26 cellular contexts compared by ENCODE assay signal in the genomic region with DNA sequence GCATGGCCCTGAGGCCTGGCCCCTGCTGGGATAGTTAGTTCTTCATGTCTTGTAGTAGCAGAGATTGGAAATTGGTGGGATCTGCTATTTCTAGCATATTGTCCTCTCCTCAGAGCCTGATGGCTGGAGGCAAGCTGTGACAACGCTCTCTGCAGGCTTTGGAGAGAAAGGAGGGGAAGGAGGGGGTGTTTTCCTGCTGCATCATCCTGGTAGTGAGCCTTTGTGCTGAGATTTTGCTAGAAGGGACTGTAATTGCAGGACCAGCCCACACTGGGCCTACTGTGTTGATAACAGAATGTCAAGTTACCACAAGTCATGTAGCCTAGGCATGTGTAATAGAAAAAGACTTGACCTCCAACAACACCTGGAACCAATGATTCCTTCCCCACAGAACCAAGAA.
DNase-seq lines count a peak whose midpoint lies in the region; FAIRE-seq and TF ChIP-seq lines count a peak whose summit lies in the region.
"Had no signal": no experiment of that assay in that cellular context is flagged by ENCODE, and none has a peak within 500 bp of the region (broad histone marks: within the 10 kb centered on the region; RNA-seq: fewer than 3 reads in every experiment).

No MANE protein-coding gene starts in this region.

- H3K4ac ChIP-seq in H9 (ENCODE audit: low read depth, low read length), result no peak overlapping the region
- no peak overlapping the region for H3K4ac ChIP-seq in neuronal stem cell (ENCODE audit: low read length)

- no peak overlapping the region for H3K4me3 Mint-ChIP-seq in H9
- H3K4me3 Mint-ChIP-seq: CD4-positive, CD25-positive, alpha-beta regulatory T cell; CD8-positive, alpha-beta memory T cell; IgD-negative memory B cell had no signal

- no peak overlapping the region for H4K91ac ChIP-seq in H9 (ENCODE audit: insufficient read length, low read depth, low read length)
- H4K91ac ChIP-seq in neuronal stem cell (ENCODE audit: low read depth, low read length, poor library complexity), result no peak overlapping the region

- WGBS in H9 (ENCODE audit: extremely low coverage, insufficient read length, low lambda C conversion rate), result no CpG with 5 or more reads among the region's 1 CpG
- WGBS in esophagus muscularis mucosa, result 92% methylated on average over 1 of the region's 1 CpG
- WGBS in neuronal stem cell (ENCODE audit: extremely low coverage in 2 of 2, insufficient read length in 2 of 2, insufficient replicate concordance in 1 of 2), 2 donors, result no CpG with 5 or more reads among the region's 1 CpG

- H3K27me3 ChIP-seq in H9 (ENCODE audit: insufficient read depth, low read length) (no peaks in the 10 kb centered on the region), bronchial epithelial cell (ENCODE audit: control insufficient read depth, insufficient read depth, low read length) (peaks cover 3% of the 10 kb centered on the region), esophagus muscularis mucosa (no peaks in the 10 kb centered on the region), neuronal stem cell (ENCODE audit: control insufficient read depth in 3 of 3, insufficient read depth in 3 of 3, low read depth in 1 of 3, low read length in 3 of 3) (no peaks in the 10 kb centered on the region), left ventricle myocardium inferior (ENCODE audit: low read depth) (no peaks in the 10 kb centered on the region)
- H3K27me3 ChIP-seq: BE2C had no signal

- H3K9me3 ChIP-seq in H9 (ENCODE audit: control insufficient read depth, low read depth, low read length) (no peaks in the 10 kb centered on the region), esophagus muscularis mucosa (no peaks in the 10 kb centered on the region), neuronal stem cell (replicated peaks in 1 of 2; ENCODE audit: control insufficient read depth in 2 of 2, insufficient read depth in 1 of 2, low read depth in 1 of 2, low read length in 2 of 2) (no peaks in the 10 kb centered on the region), left ventricle myocardium inferior (replicated peaks) (no peaks in the 10 kb centered on the region)
- H3K9me3 ChIP-seq: BE2C had no signal

- CTCF ChIA-PET in GM10248 (lab: Yijun Ruan, JAX), result no interaction called here

- no peak for DNase-seq in H9
- peak; percentile 80 for DNase-seq in bronchial epithelial cell (ENCODE audit: low read depth)
- peak; percentile 45 for DNase-seq in esophagus muscularis mucosa (ENCODE audit: extremely low spot score)
- no peak for DNase-seq in neuronal stem cell (ENCODE audit: low spot score)
- no peak for DNase-seq in GM10248 (ENCODE audit: extremely low spot score)
- no peak for DNase-seq in NCI-H82 (lab: John Stamatoyannopoulos, UW)
- DNase-seq in left ventricle myocardium inferior, result no peak
- DNase-seq in LoVo (ENCODE audit: low spot score), result no peak
- DNase-seq: BE2C; C1 segment of cervical spinal cord; CD4-positive, CD25-positive, alpha-beta regulatory T cell; CD8-positive, alpha-beta memory T cell; COR-L47; DMS 273 treated with DMSO at 0.1 percent for 48 hours; DMS53; DND-41; EL; GM23248; H7; Karpas-422; KBM-7 had no signal

- TF ChIP-seq CTCF in H9 (conservative IDR thresholded peaks at IDR 0.05) (no peak), bronchial epithelial cell (IDR thresholded peaks at IDR 0.05; ENCODE audit: insufficient read depth, low read length, severe bottlenecking) (no peak), esophagus muscularis mucosa (IDR thresholded peaks at IDR 0.05) (no peak), GM10248 (IDR thresholded peaks at IDR 0.05; ENCODE audit: control extremely low read depth, extremely low read depth, low read depth, missing control alignments) (no peak), left ventricle myocardium inferior (IDR thresholded peaks at IDR 0.05; ENCODE audit: borderline replicate concordance) (no peak)

- no peak overlapping the region for H3K23ac ChIP-seq in H9 (ENCODE audit: insufficient read length, low read depth, low read length)
- H3K23ac ChIP-seq in neuronal stem cell (ENCODE audit: low read depth, low read length, poor library complexity), result no peak overlapping the region

- no peaks in the 10 kb centered on the region for H4K20me1 ChIP-seq in H9 (ENCODE audit: control insufficient read depth, insufficient read depth, insufficient read length)

- intact Hi-C loops in esophagus muscularis mucosa (cut with DNase I), result no loop called here
- intact Hi-C loops in left ventricle myocardium inferior (cut with micrococcal nuclease), result no loop called here

- H3K27ac Mint-ChIP-seq in H9, result 0 out of 7 replicates have a peak overlapping the region, but pooled peaks of 1 of the 3 experiments have one; percentile 16
- H3K27ac Mint-ChIP-seq: CD4-positive, CD25-positive, alpha-beta regulatory T cell; CD8-positive, alpha-beta memory T cell; IgD-negative memory B cell had no signal

- H2BK20ac ChIP-seq in H9 (ENCODE audit: low read depth, low read length, poor library complexity, severe bottlenecking), result no peak overlapping the region

- H3K9me3 Mint-ChIP-seq in H9, result no peaks in the 10 kb centered on the region; a peak in 1 of 5 replicates
- H3K9me3 Mint-ChIP-seq: CD4-positive, CD25-positive, alpha-beta regulatory T cell; IgD-negative memory B cell had no signal

- no peak overlapping the region for H3T11ph ChIP-seq in H9 (ENCODE audit: low read length)

- H2BK120ac ChIP-seq in H9 (ENCODE audit: low read depth, low read length, poor library complexity, severe bottlenecking) (no peak overlapping the region), neuronal stem cell (ENCODE audit: low read depth, low read length) (no peak overlapping the region)

- no peaks in the 10 kb centered on the region for H3K23me2 ChIP-seq in H9 (ENCODE audit: insufficient read length, low read depth, low read length, poor library complexity, severe bottlenecking)

- no peaks in the 10 kb centered on the region; a peak in 1 of 7 replicates for H3K36me3 Mint-ChIP-seq in H9 (ENCODE audit: insufficient read depth in 1 of 3, low read depth in 3 of 3)
- H3K36me3 Mint-ChIP-seq: CD4-positive, CD25-positive, alpha-beta regulatory T cell; IgD-negative memory B cell had no signal

- TF ChIP-seq POLR2A in esophagus muscularis mucosa (IDR thresholded peaks at IDR 0.05; ENCODE audit: low read depth), result no peak

- POLR2A ChIA-PET in GM10248 (lab: Yijun Ruan, JAX), result no interaction called here

- H4K5ac ChIP-seq in H9 (ENCODE audit: insufficient read length, low read depth, low read length), result no peak overlapping the region

- FAIRE-seq in bronchial epithelial cell (lab: Jason Lieb, UNC), result peak; percentile 73
- FAIRE-seq: G401.6, GM12892, GM18507, HTR-8/SVneo had no signal

- H2BK15ac ChIP-seq in H9 (ENCODE audit: low read depth, low read length) (no peak overlapping the region), neuronal stem cell (ENCODE audit: low read length) (no peak overlapping the region)

- TF ChIP-seq EP300 in esophagus muscularis mucosa (IDR thresholded peaks at IDR 0.05), result no peak

- no peak overlapping the region for H2BK5ac ChIP-seq in H9 (ENCODE audit: insufficient read length, low read length)
- no peak overlapping the region for H2BK5ac ChIP-seq in neuronal stem cell (ENCODE audit: low read length)

- H3K79me1 ChIP-seq in H9 (ENCODE audit: insufficient read depth, low read depth, low read length, poor library complexity, severe bottlenecking) (no peaks in the 10 kb centered on the region), neuronal stem cell (ENCODE audit: low read depth, low read length) (no peaks in the 10 kb centered on the region)

- H3K4me3 ChIP-seq in bronchial epithelial cell (ENCODE audit: low read depth, low read length) (no peak overlapping the region), esophagus muscularis mucosa (no peak overlapping the region), neuronal stem cell (ENCODE audit: low read length in 2 of 2) (no peak overlapping the region), left ventricle myocardium inferior (no peak overlapping the region)
- H3K4me3 ChIP-seq: GM23248 had no signal

- peaks cover 54 to 55% of the 10 kb centered on the region in 2 experiments for H3K4me1 Mint-ChIP-seq in H9
- H3K4me1 Mint-ChIP-seq: CD4-positive, CD25-positive, alpha-beta regulatory T cell; CD8-positive, alpha-beta memory T cell; IgD-negative memory B cell had no signal

- H3K27me3 Mint-ChIP-seq in H9 (ENCODE audit: low read depth), result peaks cover 15% of the 10 kb centered on the region

- H3K27ac ChIP-seq in H9 (ENCODE audit: insufficient read length, low read depth, low read length) (no peak overlapping the region), esophagus muscularis mucosa (replicated peaks in 1 of 4) (no peak overlapping the region), neuronal stem cell (replicated peaks; ENCODE audit: low read length) (no peak overlapping the region), left ventricle myocardium inferior (replicated peaks) (no peak overlapping the region)
- H3K27ac ChIP-seq: GM23248 had no signal

- peak overlapping the region; percentile 21 for H3K18ac ChIP-seq in H9 (ENCODE audit: insufficient read length, low read depth, low read length)
- no peak overlapping the region for H3K18ac ChIP-seq in neuronal stem cell (ENCODE audit: low read length)

- no peak overlapping the region for H3K56ac ChIP-seq in H9 (ENCODE audit: insufficient read length, low read depth, low read length)

- H3K79me2 ChIP-seq in H9 (ENCODE audit: insufficient read depth, low read length), result no peaks in the 10 kb centered on the region

- H3K9ac ChIP-seq in H9 (ENCODE audit: extremely low read depth, insufficient read length, low read length), result no peak overlapping the region
- no peak overlapping the region for H3K9ac ChIP-seq in neuronal stem cell (ENCODE audit: low read depth, low read length, poor library complexity)
- H3K9ac ChIP-seq: GM23248 had no signal

- H2AFZ ChIP-seq in H9 (ENCODE audit: low read length), result no peak overlapping the region
- peak overlapping the region; percentile 7 for H2AFZ ChIP-seq in neuronal stem cell (ENCODE audit: low read length)
- H2AFZ ChIP-seq: GM23248 had no signal

- H2BK12ac ChIP-seq in H9 (ENCODE audit: insufficient read length, low read depth, low read length), result no peak overlapping the region
- H2BK12ac ChIP-seq in neuronal stem cell (ENCODE audit: low read length), result no peak overlapping the region

- H3K36me3 ChIP-seq in bronchial epithelial cell (ENCODE audit: control insufficient read depth, insufficient read depth, low read length), result no peaks in the 10 kb centered on the region
- no peaks in the 10 kb centered on the region for H3K36me3 ChIP-seq in esophagus muscularis mucosa
- H3K36me3 ChIP-seq in neuronal stem cell (replicated peaks in 1 of 2; ENCODE audit: control insufficient read depth in 2 of 2, insufficient read depth in 2 of 2, low read length in 2 of 2), result no peaks in the 10 kb centered on the region
- H3K36me3 ChIP-seq in left ventricle myocardium inferior, result no peaks in the 10 kb centered on the region
- H3K36me3 ChIP-seq: BE2C had no signal

- no peak overlapping the region for H3K4me2 ChIP-seq in H9 (ENCODE audit: insufficient read depth, insufficient read length, low read length)
- no peak overlapping the region for H3K4me2 ChIP-seq in neuronal stem cell (ENCODE audit: insufficient read depth, low read length, poor library complexity, severe bottlenecking)

- peaks cover 12% of the 10 kb centered on the region; the same call in 1 of the 2 replicates for H3K4me1 ChIP-seq in H9 (ENCODE audit: insufficient read depth, low read length)
- no peaks in the 10 kb centered on the region for H3K4me1 ChIP-seq in esophagus muscularis mucosa
- H3K4me1 ChIP-seq in neuronal stem cell (ENCODE audit: control insufficient read depth in 2 of 2, insufficient read depth in 1 of 2, low read depth in 1 of 2, low read length in 2 of 2), result peaks cover 11 to 14% of the 10 kb centered on the region in 2 donors
- H3K4me1 ChIP-seq in left ventricle myocardium inferior, result no peaks in the 10 kb centered on the region

- H3K14ac ChIP-seq in H9 (ENCODE audit: insufficient read depth, low read length), result no peak overlapping the region
- H3K14ac ChIP-seq in neuronal stem cell (ENCODE audit: low read length), result no peak overlapping the region

- no peak overlapping the region for H4K8ac ChIP-seq in H9 (replicated peaks; ENCODE audit: insufficient read length, low read depth, low read length)
- H4K8ac ChIP-seq in neuronal stem cell (ENCODE audit: low read depth, low read length), result no peak overlapping the region

- H2AK5ac ChIP-seq in H9 (ENCODE audit: insufficient read length, low read length) (no peak overlapping the region), neuronal stem cell (ENCODE audit: low read depth, low read length) (no peak overlapping the region)

Comparison
In these comparisons a context has a peak if more than half of its experiments do, and no peak if none do; other contexts are left out.
1. DNase-seq: peak in bronchial epithelial cell (single experiment) and esophagus muscularis mucosa (single experiment); none in H9 (single experiment), neuronal stem cell (single experiment), GM10248 (single experiment), NCI-H82 (single experiment), left ventricle myocardium inferior (single experiment) and LoVo (single experiment).